Comparison of ENCODE assay signal across 8 cellular contexts in the genomic region with DNA sequence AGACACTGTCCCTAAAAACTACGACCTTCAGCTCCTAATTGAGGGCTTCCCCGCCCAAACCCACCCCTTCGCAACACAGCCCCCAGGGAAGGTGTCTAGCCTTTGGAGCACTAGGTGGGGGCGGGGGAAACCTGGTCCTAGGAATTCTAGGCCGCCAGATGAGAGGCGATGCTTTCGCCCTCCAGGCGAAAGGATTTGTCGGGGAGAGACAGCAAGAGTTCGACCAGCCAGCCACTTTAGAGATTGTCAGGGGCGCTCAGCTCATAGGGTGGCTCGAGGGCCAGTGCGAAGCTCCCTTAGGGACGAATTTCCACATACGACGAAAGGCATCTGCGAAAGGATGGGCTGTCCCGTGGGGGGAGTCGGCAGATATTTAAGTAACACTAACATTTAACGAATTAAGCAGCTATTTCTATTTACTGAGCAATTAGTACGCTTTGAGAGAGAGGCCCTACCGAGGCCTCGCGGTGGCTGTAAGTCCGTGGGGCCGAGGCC. TPM values are rescaled to one million over a fixed set of nuclear protein-coding genes. Genes with fewer than 3 reads are reported as not detected.
DNase-seq lines count a peak whose midpoint lies in the region; ATAC-seq, FAIRE-seq and TF ChIP-seq lines count a peak whose summit lies in the region.

No MANE protein-coding gene starts in this region.

- H3K9me3 ChIP-seq in ES-I3 (ENCODE audit: control insufficient read depth, insufficient read depth, low read length), result no peaks in the 10 kb centered on the region
- H3K9me3 ChIP-seq in Loucy (ENCODE audit: insufficient read depth, low read depth, low read length), result no peaks in the 10 kb centered on the region
- H3K9me3 ChIP-seq in effector memory CD4-positive, alpha-beta T cell (ENCODE audit: control insufficient read depth, low read length), result no peaks in the 10 kb centered on the region
- no peaks in the 10 kb centered on the region for H3K9me3 ChIP-seq in pancreas
- no peaks in the 10 kb centered on the region for H3K9me3 ChIP-seq in mucosa of descending colon

- peak overlapping the region; percentile 74 for H3K27ac ChIP-seq in effector memory CD4-positive, alpha-beta T cell (ENCODE audit: insufficient read depth, low read length, poor library complexity, severe bottlenecking)
- H3K27ac ChIP-seq in pancreas, result peak overlapping the region; percentile 71 to 87 (median 80)

- peak overlapping the region; percentile 63 for H3K9ac ChIP-seq in ES-I3 (ENCODE audit: low read depth, low read length)
- peak overlapping the region; percentile 52 for H3K9ac ChIP-seq in Loucy (ENCODE audit: low read depth, low read length, poor library complexity, severe bottlenecking)

- WGBS in pancreas, 2 donors, result 28 to 32% methylated on average over 26 of the region's 26 CpGs

- H3K4me1 ChIP-seq in ES-I3 (ENCODE audit: insufficient read depth, low read length), result peaks cover 14% of the 10 kb centered on the region
- H3K4me1 ChIP-seq in Loucy (ENCODE audit: insufficient read depth, low read length, poor library complexity, severe bottlenecking), result peaks cover 18% of the 10 kb centered on the region
- H3K4me1 ChIP-seq in effector memory CD4-positive, alpha-beta T cell (ENCODE audit: control insufficient read depth, insufficient read depth, low read length, poor library complexity, severe bottlenecking), result peaks cover 12% of the 10 kb centered on the region
- H3K4me1 ChIP-seq in pancreas, result no peaks in the 10 kb centered on the region
- H3K4me1 ChIP-seq in mucosa of descending colon (ENCODE audit: low read depth), result peaks cover 7% of the 10 kb centered on the region

- no peak for ATAC-seq in pancreas
- ATAC-seq in mucosa of descending colon, result no peak

- no peak; the same call in 1 of the 2 replicates for TF ChIP-seq CTCF in Loucy (conservative IDR thresholded peaks at IDR 0.05; ENCODE audit: low read length)
- peak in 2 of 4 donors; percentile 69 to 80 for TF ChIP-seq CTCF in pancreas (IDR thresholded peaks at IDR 0.05)
- TF ChIP-seq CTCF in mucosa of descending colon (IDR thresholded peaks at IDR 0.05), result no peak

- no peak for FAIRE-seq in pancreas (lab: Jason Lieb, UNC)

- H3F3A ChIP-seq in Loucy (ENCODE audit: low read depth), result no peaks in the 10 kb centered on the region

- no peaks in the 10 kb centered on the region for H3K36me3 ChIP-seq in ES-I3 (ENCODE audit: insufficient read depth, low read length)
- no peaks in the 10 kb centered on the region for H3K36me3 ChIP-seq in Loucy (ENCODE audit: insufficient read depth, low read length)
- no peaks in the 10 kb centered on the region for H3K36me3 ChIP-seq in effector memory CD4-positive, alpha-beta T cell (ENCODE audit: control insufficient read depth, insufficient read depth, low read length)
- H3K36me3 ChIP-seq in pancreas, result no peaks in the 10 kb centered on the region
- no peaks in the 10 kb centered on the region for H3K36me3 ChIP-seq in mucosa of descending colon (ENCODE audit: low read depth)

- no peaks in the 10 kb centered on the region for H3K79me2 ChIP-seq in Loucy (ENCODE audit: insufficient read depth, low read length)

- no peak for DNase-seq in effector memory CD4-positive, alpha-beta T cell
- DNase-seq in pancreas (no peak), mucosa of descending colon (no peak), NCI-H2029 treated with DMSO at 0.1 percent for 48 hours (lab: John Stamatoyannopoulos, UW) (no peak), HCEC 1CT (no peak)
- DNase-seq in NK-92 treated with Interleukin-12 subunit alpha and Interleukin-12 subunit beta, amount 100 ng/mL, for 24 hours (lab: John Stamatoyannopoulos, UW), result no peak

- H3K4me2 ChIP-seq in Loucy (ENCODE audit: low read depth, low read length, poor library complexity, severe bottlenecking), result peak overlapping the region; percentile 79

- H3K27me3 ChIP-seq in Loucy (ENCODE audit: insufficient read depth, low read length, poor library complexity, severe bottlenecking) (no peaks in the 10 kb centered on the region), pancreas (no peaks in the 10 kb centered on the region)
- H3K27me3 ChIP-seq in effector memory CD4-positive, alpha-beta T cell (replicated peaks; ENCODE audit: control insufficient read depth, insufficient read depth, low read length, poor library complexity, severe bottlenecking), result no peaks in the 10 kb centered on the region

- H2AFZ ChIP-seq in Loucy (ENCODE audit: low read length), result peak overlapping the region; percentile 92; the same call in 1 of the 2 replicates

- intact Hi-C loops in pancreas (cut with DNase I) (no loop called here), mucosa of descending colon (cut with DNase I, micrococcal nuclease) (loop anchor here in 1 of 2 donors (10.0 kb wide), 1 partner anchor 73 kb away; no protein-coding TSS in a partner anchor)

- H3K4me3 ChIP-seq in Loucy (ENCODE audit: low read length, poor library complexity, severe bottlenecking) (peak overlapping the region; percentile 76), pancreas (peak overlapping the region in 3 of 4 donors; percentile 29 to 55 (median 41)), mucosa of descending colon (no peak overlapping the region)
- peak overlapping the region; percentile 63 for H3K4me3 ChIP-seq in effector memory CD4-positive, alpha-beta T cell (ENCODE audit: insufficient read depth, low read depth, low read length, poor library complexity, severe bottlenecking)

- no peaks in the 10 kb centered on the region for H4K20me1 ChIP-seq in Loucy (ENCODE audit: insufficient read depth, low read length, poor library complexity, severe bottlenecking)

- H3K9me2 ChIP-seq in Loucy (replicated peaks; ENCODE audit: low read depth, low read length), result no peaks in the 10 kb centered on the region

RNA-seq across cellular contexts. Expression of a gene that starts 5.3 kb away (rescaled TPM):
- 10 to 100 TPM in 3 of 6 donors, 1 to 10 TPM in 3; 1.2 to 17.7 (median 7.5) TPM for total RNA-seq in pancreas
- polyA plus RNA-seq in pancreas, result 1 to 10 TPM; 2.5 to 4.0 TPM
- 10 to 100 TPM in 2 of 3 donors, 1 to 10 TPM in 1; 4.5 to 37.7 (median 28.5) TPM for total RNA-seq in mucosa of descending colon

RNA-seq across cellular contexts. Expression of a gene that starts 19.8 kb away (rescaled TPM):
- total RNA-seq in pancreas (under 1 TPM; 0.49 to 0.79 (median 0.72) TPM), mucosa of descending colon (under 1 TPM; 0.17 to 0.38 (median 0.27) TPM)
- polyA plus RNA-seq in pancreas, result 1 to 10 TPM; 1.6 to 4.4 TPM

RNA-seq across cellular contexts. Expression of a gene that starts 22.6 kb away (rescaled TPM):
- total RNA-seq in pancreas (10 to 100 TPM; 39.7 to 64.9 (median 49.1) TPM), mucosa of descending colon (10 to 100 TPM; 66.1 to 93.5 (median 77.9) TPM)
- 100 to 1,000 TPM in 1 of 2 donors, 10 to 100 TPM in 1; 82.7 to 112 TPM for polyA plus RNA-seq in pancreas

RNA-seq across cellular contexts. Expression of a gene that starts 24.7 kb away (rescaled TPM):
- total RNA-seq in pancreas, result 1 to 10 TPM; 2.7 to 5.0 (median 4.1) TPM
- 10 to 100 TPM in 1 of 2 donors, 1 to 10 TPM in 1; 9.2 to 15.7 TPM for polyA plus RNA-seq in pancreas
- 10 to 100 TPM in 1 of 3 donors, 1 to 10 TPM in 2; 5.2 to 12.7 (median 9.5) TPM for total RNA-seq in mucosa of descending colon

RNA-seq across cellular contexts. Expression of a gene that starts 33.4 kb away (rescaled TPM):
- total RNA-seq in pancreas, result 10 to 100 TPM; 14.3 to 22.0 (median 19.7) TPM
- polyA plus RNA-seq in pancreas, result 10 to 100 TPM; 46.9 to 65.0 TPM
- 10 to 100 TPM; 35.9 to 47.6 (median 39.3) TPM for total RNA-seq in mucosa of descending colon
